24 cellular contexts compared by ENCODE assay signal in the genomic region with DNA sequence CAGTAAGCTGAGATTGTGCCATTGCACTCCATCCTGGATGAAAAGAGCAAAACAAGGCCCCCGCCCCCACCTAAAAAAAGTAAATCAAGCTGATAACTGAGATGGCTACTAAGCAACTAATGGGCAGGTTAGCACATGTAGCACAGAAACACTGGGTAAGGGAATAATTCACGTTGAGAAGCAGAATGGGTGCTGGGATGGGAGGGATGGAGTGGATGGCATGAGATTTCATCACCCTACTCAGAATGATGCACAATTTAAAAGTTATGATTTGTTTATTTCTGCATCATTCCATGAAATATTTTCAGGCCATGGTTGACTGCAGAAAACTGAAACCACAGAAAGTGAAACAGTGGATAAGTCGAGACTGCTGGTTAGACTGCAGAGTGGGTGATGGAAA.
A peak's percentile ranks its signal among the peaks of the same experiment; 100 is the strongest.
DNase-seq lines count a peak whose midpoint lies in the region; ATAC-seq and TF ChIP-seq lines count a peak whose summit lies in the region.
"Had no signal": no experiment of that assay in that cellular context is flagged by ENCODE, and none has a peak within 500 bp of the region (broad histone marks: within the 10 kb centered on the region; RNA-seq: fewer than 3 reads in every experiment).

No MANE protein-coding gene starts in this region.

- POLR2A ChIA-PET in RWPE1 (lab: Yijun Ruan, JAX; ENCODE audit: low non-redundant PET), result no interaction called here

- no peak for ATAC-seq in activated T-cell treated with anti-CD3 and anti-CD28 coated beads, Interleukin-2, amount 50 U/mL, for 72 hours (replicated peaks in 1 of 2)
- ATAC-seq: GM12878 had no signal

- H3K4me3 Mint-ChIP-seq in activated T-cell treated with anti-CD3 and anti-CD28 coated beads, Interleukin-2, amount 50 U/mL, for 72 hours, result no peak overlapping the region
- no peak overlapping the region for H3K4me3 Mint-ChIP-seq in nephron progenitor cell
- H3K4me3 Mint-ChIP-seq: CD14-positive monocyte; CD4-positive, alpha-beta memory T cell; CD4-positive, CD25-positive, alpha-beta regulatory T cell; CD8-positive, alpha-beta memory T cell had no signal

- H3K27me3 Mint-ChIP-seq in activated T-cell treated with anti-CD3 and anti-CD28 coated beads, Interleukin-2, amount 50 U/mL, for 72 hours (ENCODE audit: low read depth), result no peaks in the 10 kb centered on the region
- H3K27me3 Mint-ChIP-seq in nephron progenitor cell (ENCODE audit: low read depth, poor library complexity), result no peaks in the 10 kb centered on the region
- H3K27me3 Mint-ChIP-seq: CD4-positive, alpha-beta memory T cell; CD8-positive, alpha-beta memory T cell had no signal

- no peak overlapping the region for H3K27ac Mint-ChIP-seq in activated T-cell treated with anti-CD3 and anti-CD28 coated beads, Interleukin-2, amount 50 U/mL, for 72 hours
- no peak overlapping the region for H3K27ac Mint-ChIP-seq in nephron progenitor cell
- H3K27ac Mint-ChIP-seq: CD14-positive monocyte; CD4-positive, alpha-beta memory T cell; CD4-positive, CD25-positive, alpha-beta regulatory T cell; CD8-positive, alpha-beta memory T cell had no signal

- H3K27ac ChIP-seq in RWPE1, result no peak overlapping the region
- H3K27ac ChIP-seq: BLaER1 had no signal

- DNase-seq in RWPE1 (ENCODE audit: low spot score) (peak; percentile 8), amniotic epithelial cell (ENCODE audit: low read depth) (peak; percentile 54), epithelial cell of esophagus (ENCODE audit: low read depth) (peak; percentile 52), UCSD-AML1 (lab: John Stamatoyannopoulos, UW; ENCODE audit: unreplicated experiment) (no peak), nephron progenitor cell (no peak)
- no peak for DNase-seq in activated T-cell treated with anti-CD3 and anti-CD28 coated beads, Interleukin-2, amount 50 U/mL, for 72 hours
- DNase-seq: 8988T; ACHN; BE2C; C1 segment of cervical spinal cord; CD4-positive, alpha-beta memory T cell; CD4-positive, CD25-positive, alpha-beta regulatory T cell; CD8-positive, alpha-beta memory T cell; COR-L47; DMS 273 treated with DMSO at 0.1 percent for 48 hours; DMS153; DMS53; DMS79; DND-41; EL; GDM1 had no signal

- CTCF ChIA-PET in RWPE1 (lab: Yijun Ruan, JAX), result interaction anchor here (0.7 kb wide), 2 partner anchors 64 to 172 kb away, joined by 3 read pairs; no protein-coding TSS in a partner anchor

- TF ChIP-seq CTCF in RWPE1 (conservative IDR thresholded peaks at IDR 0.05; ENCODE audit: low read depth) (no peak), epithelial cell of esophagus (IDR thresholded peaks at IDR 0.05; ENCODE audit: insufficient read depth, low read depth, low read length, missing control alignments) (no peak), nephron progenitor cell (IDR thresholded peaks at IDR 0.05) (no peak)

- H3K9me3 Mint-ChIP-seq in activated T-cell treated with anti-CD3 and anti-CD28 coated beads, Interleukin-2, amount 50 U/mL, for 72 hours, result no peaks in the 10 kb centered on the region
- no peaks in the 10 kb centered on the region for H3K9me3 Mint-ChIP-seq in nephron progenitor cell
- H3K9me3 Mint-ChIP-seq: CD8-positive, alpha-beta memory T cell had no signal

- H3K36me3 Mint-ChIP-seq in activated T-cell treated with anti-CD3 and anti-CD28 coated beads, Interleukin-2, amount 50 U/mL, for 72 hours (ENCODE audit: insufficient read depth in 2 of 2), result no peaks in the 10 kb centered on the region
- H3K36me3 Mint-ChIP-seq in nephron progenitor cell (ENCODE audit: low read depth), result no peaks in the 10 kb centered on the region
- H3K36me3 Mint-ChIP-seq: CD14-positive monocyte; CD4-positive, CD25-positive, alpha-beta regulatory T cell had no signal

- H3K4me1 Mint-ChIP-seq in activated T-cell treated with anti-CD3 and anti-CD28 coated beads, Interleukin-2, amount 50 U/mL, for 72 hours (ENCODE audit: low read depth), result no peaks in the 10 kb centered on the region
- no peaks in the 10 kb centered on the region for H3K4me1 Mint-ChIP-seq in nephron progenitor cell
- H3K4me1 Mint-ChIP-seq: CD14-positive monocyte; CD4-positive, CD25-positive, alpha-beta regulatory T cell; CD8-positive, alpha-beta memory T cell had no signal

- no peak overlapping the region for H3K4me3 ChIP-seq in epithelial cell of esophagus (ENCODE audit: low read length)
- H3K4me3 ChIP-seq: BLaER1, GM12878 had no signal

Comparison
In these comparisons a context has a peak if more than half of its experiments do, and no peak if none do; other contexts are left out.
1. DNase-seq: peak in RWPE1 (single experiment), amniotic epithelial cell (single experiment) and epithelial cell of esophagus (single experiment); none in activated T-cell treated with anti-CD3 and anti-CD28 coated beads, Interleukin-2, amount 50 U/mL, for 72 hours (0 of 2), UCSD-AML1 (single experiment) and nephron progenitor cell (single experiment).